ENCODE assay signal across 10 cellular contexts in genomic region chr11:134330611-134331564, GRCh38. TPM values are rescaled to one million over a fixed set of nuclear protein-coding genes. Genes with fewer than 3 reads are reported as not detected.
DNase-seq lines count a peak whose midpoint lies in the region; ATAC-seq and TF ChIP-seq lines count a peak whose summit lies in the region.
"Had no signal": no experiment of that assay in that cellular context is flagged by ENCODE, and none has a peak within 500 bp of the region (broad histone marks: within the 10 kb centered on the region; RNA-seq: fewer than 3 reads in every experiment).

No MANE protein-coding gene starts in this region.

- H3K27ac ChIP-seq in SK-N-SH (ENCODE audit: low read depth in 2 of 2, low read length in 1 of 2): no peak overlapping the region
- no peak overlapping the region for H3K27ac ChIP-seq in left lung

- POLR2A ChIA-PET in SK-N-SH (lab: Yijun Ruan, JAX): no interaction called here

- peaks cover 37% of the 10 kb centered on the region for H3K27me3 Mint-ChIP-seq in activated naive CD8-positive, alpha-beta T cell treated with anti-CD3 and anti-CD28 coated beads, Interleukin-2, amount 50 U/mL, for 24 hours
- H3K27me3 Mint-ChIP-seq in stimulated activated naive B cell treated with anti-CD40 and anti-IgM and Interleukin-4, amounts not matched to agents 10 μg/mL and 1 μg/mL and 100 μg/mL, for 72 hours: peaks cover 51 to 64% of the 10 kb centered on the region in 2 donors

- peak overlapping the region; percentile 63 for H3K4me2 ChIP-seq in SK-N-SH

- H3K27ac Mint-ChIP-seq in activated naive CD8-positive, alpha-beta T cell treated with anti-CD3 and anti-CD28 coated beads, Interleukin-2, amount 50 U/mL, for 24 hours: no peak overlapping the region
- H3K27ac Mint-ChIP-seq in stimulated activated naive B cell treated with anti-CD40 and anti-IgM and Interleukin-4, amounts not matched to agents 10 μg/mL and 1 μg/mL and 100 μg/mL, for 72 hours: no peak overlapping the region

- peak overlapping the region; percentile 66 for H2AFZ ChIP-seq in SK-N-SH (ENCODE audit: low read depth)

- TF ChIP-seq RAD21 in SK-N-SH (IDR thresholded peaks at IDR 0.05; ENCODE audit: low read length): no peak

- 45% methylated on average over 25 of the region's 25 CpGs for WGBS in SK-N-SH (ENCODE audit: low lambda C conversion rate)

- ATAC-seq in SK-N-SH treated with all-trans-retinoic acid at 6 μM for 48 hours: no peak
- no peak for ATAC-seq in activated naive CD8-positive, alpha-beta T cell treated with anti-CD3 and anti-CD28 coated beads, Interleukin-2, amount 50 U/mL, for 24 hours
- no peak for ATAC-seq in left lung
- ATAC-seq in stimulated activated naive B cell treated with anti-CD40 and anti-IgM and Interleukin-4, amounts not matched to agents 10 μg/mL and 1 μg/mL and 100 μg/mL, for 72 hours (replicated peaks): no peak
- no peak for ATAC-seq in GM19023 (IDR thresholded peaks at IDR 0.05; ENCODE audit: unreplicated experiment)

- intact Hi-C loops in left lung (cut with DNase I): no loop called here

- H3K36me3 Mint-ChIP-seq in activated naive CD8-positive, alpha-beta T cell treated with anti-CD3 and anti-CD28 coated beads, Interleukin-2, amount 50 U/mL, for 24 hours (ENCODE audit: low read depth): no peaks in the 10 kb centered on the region
- no peaks in the 10 kb centered on the region for H3K36me3 Mint-ChIP-seq in stimulated activated naive B cell treated with anti-CD40 and anti-IgM and Interleukin-4, amounts not matched to agents 10 μg/mL and 1 μg/mL and 100 μg/mL, for 72 hours

- DNase-seq in SK-N-SH (no peak), left lung (no peak), NCI-H345 (lab: John Stamatoyannopoulos, UW) (no peak), NK-92 (lab: John Stamatoyannopoulos, UW; ENCODE audit: unreplicated experiment) (no peak)
- no peak for DNase-seq in activated naive CD8-positive, alpha-beta T cell treated with anti-CD3 and anti-CD28 coated beads, Interleukin-2, amount 50 U/mL, for 24 hours
- no peak for DNase-seq in stimulated activated naive B cell treated with anti-CD40 and anti-IgM and Interleukin-4, amounts not matched to agents 10 μg/mL and 1 μg/mL and 100 μg/mL, for 72 hours
- DNase-seq: AML-193, GOT3 had no signal

- CTCF ChIA-PET in SK-N-SH (lab: Yijun Ruan, JAX): no interaction called here

- peak overlapping the region; percentile 43 to 48; a peak in 3 of 4 replicates for H3K4me3 ChIP-seq in SK-N-SH (ENCODE audit: low read depth in 2 of 2, low read length in 1 of 2)
- peak overlapping the region; percentile 7 to 27 for H3K4me3 ChIP-seq in left lung

- H3K4me1 ChIP-seq in SK-N-SH (ENCODE audit: control insufficient read depth in 1 of 2, insufficient read depth in 2 of 2, low read depth in 1 of 2, low read length in 1 of 2): peaks cover 0 to 3% of the 10 kb centered on the region in 2 experiments; a peak in 2 of 4 replicates
- H3K4me1 ChIP-seq in left lung: peaks cover 0 to 13% of the 10 kb centered on the region in 2 donors

- H3K36me3 ChIP-seq in SK-N-SH (replicated peaks in 1 of 2; ENCODE audit: control insufficient read depth in 1 of 2, insufficient read depth in 2 of 2, low read length in 1 of 2) (no peaks in the 10 kb centered on the region), left lung (no peaks in the 10 kb centered on the region)

- peaks cover 10% of the 10 kb centered on the region for H3K4me1 Mint-ChIP-seq in activated naive CD8-positive, alpha-beta T cell treated with anti-CD3 and anti-CD28 coated beads, Interleukin-2, amount 50 U/mL, for 24 hours
- peaks cover 7 to 8% of the 10 kb centered on the region in 2 donors for H3K4me1 Mint-ChIP-seq in stimulated activated naive B cell treated with anti-CD40 and anti-IgM and Interleukin-4, amounts not matched to agents 10 μg/mL and 1 μg/mL and 100 μg/mL, for 72 hours

- no peaks in the 10 kb centered on the region for H3K9me2 ChIP-seq in SK-N-SH

- H3K9me3 Mint-ChIP-seq in activated naive CD8-positive, alpha-beta T cell treated with anti-CD3 and anti-CD28 coated beads, Interleukin-2, amount 50 U/mL, for 24 hours: no peaks in the 10 kb centered on the region
- H3K9me3 Mint-ChIP-seq in stimulated activated naive B cell treated with anti-CD40 and anti-IgM and Interleukin-4, amounts not matched to agents 10 μg/mL and 1 μg/mL and 100 μg/mL, for 72 hours: no peaks in the 10 kb centered on the region

- TF ChIP-seq EP300 in SK-N-SH (IDR thresholded peaks at IDR 0.05; ENCODE audit: borderline replicate concordance in 1 of 2, low read depth in 1 of 2, low read length in 1 of 2): no peak

- H3K4me3 Mint-ChIP-seq in activated naive CD8-positive, alpha-beta T cell treated with anti-CD3 and anti-CD28 coated beads, Interleukin-2, amount 50 U/mL, for 24 hours: peak overlapping the region; percentile 78
- H3K4me3 Mint-ChIP-seq in stimulated activated naive B cell treated with anti-CD40 and anti-IgM and Interleukin-4, amounts not matched to agents 10 μg/mL and 1 μg/mL and 100 μg/mL, for 72 hours: peak overlapping the region; percentile 82 to 83

- no peak overlapping the region for H3K9ac ChIP-seq in SK-N-SH

- no peaks in the 10 kb centered on the region for H3F3A ChIP-seq in SK-N-SH (replicated peaks; ENCODE audit: insufficient read depth)

- no peaks in the 10 kb centered on the region for H3K79me2 ChIP-seq in SK-N-SH (ENCODE audit: insufficient read depth)

- H4K20me1 ChIP-seq in SK-N-SH (ENCODE audit: insufficient read depth): no peaks in the 10 kb centered on the region

- peaks cover 7% of the 10 kb centered on the region; the same call in 1 of the 2 replicates for H3K27me3 ChIP-seq in SK-N-SH (ENCODE audit: insufficient read depth)
- peaks cover 17 to 53% of the 10 kb centered on the region in 2 donors for H3K27me3 ChIP-seq in left lung

- TF ChIP-seq CTCF in SK-N-SH (IDR thresholded peaks at IDR 0.05) (no peak), left lung (IDR thresholded peaks at IDR 0.05) (no peak)

- H3K9me3 ChIP-seq in SK-N-SH (no peaks in the 10 kb centered on the region), left lung (no peaks in the 10 kb centered on the region)

TF ChIP-seq in SK-N-SH, 30 proteins besides CTCF, POLR2A, EP300 and RAD21:
- TF ChIP-seq MEF2A (IDR thresholded peaks at IDR 0.05; ENCODE audit: borderline replicate concordance, low read depth) (no peak), FOXM1 (IDR thresholded peaks at IDR 0.05; ENCODE audit: low read depth) (no peak), SMC3 (IDR thresholded peaks at IDR 0.05; ENCODE audit: low read depth, low read length) (no peak), TCF12 (IDR thresholded peaks at IDR 0.05) (no peak)

TF ChIP-seq in SK-N-SH treated with all-trans-retinoic acid at 6 μM for 48 hours, 23 proteins besides CTCF, POLR2A, EP300 and RAD21:
- TF ChIP-seq ZFP3 (CRISPR knock-in tag; IDR thresholded peaks at IDR 0.05): no peak
- TF ChIP-seq BACH2 (CRISPR knock-in tag; IDR thresholded peaks at IDR 0.05; ENCODE audit: borderline replicate concordance): no peak
- TF ChIP-seq CSDC2 (CRISPR knock-in tag; IDR thresholded peaks at IDR 0.05): no peak
- no peak for TF ChIP-seq GLIS3 (CRISPR knock-in tag; IDR thresholded peaks at IDR 0.05)

RNA-seq across cellular contexts. Expression of gene GLB1L2, which starts 0.9 kb away (rescaled TPM):
- 3.4 and 3.5 TPM in 2 replicates for polyA plus RNA-seq in SK-N-SH (2012; rRNA removed)
- 1.9 and 2.6 TPM in 2 replicates for polyA plus RNA-seq in SK-N-SH (2012; cell fraction: cytosol; rRNA removed)
- polyA plus RNA-seq in SK-N-SH (2012; cell fraction: nucleus; rRNA removed): 4.8 and 5.1 TPM in 2 replicates
- total RNA-seq in left lung: 10 to 100 TPM; 10.3 to 11.9 TPM

RNA-seq across cellular contexts. Expression of gene GLB1L3, which starts 54.7 kb away (rescaled TPM):
- polyA plus RNA-seq in SK-N-SH (2012; rRNA removed): 0.10 TPM in 1 of 2 replicates, not detected in the other
- 0.03 TPM in 1 of 2 replicates, not detected in the other for polyA plus RNA-seq in SK-N-SH (2012; cell fraction: cytosol; rRNA removed)
- 0.05 and 0.11 TPM in 2 replicates for polyA plus RNA-seq in SK-N-SH (2012; cell fraction: nucleus; rRNA removed)
- under 1 TPM; 0.12 to 0.29 TPM for total RNA-seq in left lung
